18 cellular contexts compared by ENCODE assay signal in the genomic region with DNA sequence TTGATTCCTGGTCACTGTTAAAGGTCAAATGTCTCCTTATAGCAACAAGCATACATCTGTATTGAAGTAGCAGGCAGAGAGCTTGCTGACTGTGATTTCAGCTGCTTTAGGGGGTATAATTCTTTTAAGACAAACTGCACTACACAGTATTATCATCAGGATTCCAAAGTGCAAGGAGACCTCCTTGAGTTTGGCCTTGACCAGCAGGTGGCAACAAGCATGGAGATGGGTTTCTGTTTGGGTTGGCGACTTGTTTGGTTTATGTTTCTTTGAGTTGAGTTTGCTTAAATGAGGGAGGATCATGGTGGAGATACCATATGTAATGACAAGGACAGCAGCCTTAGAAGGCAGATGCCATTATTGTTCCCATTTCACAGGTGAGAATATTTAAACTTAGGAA.
A peak's percentile ranks its signal among the peaks of the same experiment; 100 is the strongest.
DNase-seq lines count a peak whose midpoint lies in the region; ATAC-seq and TF ChIP-seq lines count a peak whose summit lies in the region.
"Had no signal": no experiment of that assay in that cellular context is flagged by ENCODE, and none has a peak within 500 bp of the region (broad histone marks: within the 10 kb centered on the region; RNA-seq: fewer than 3 reads in every experiment).

No MANE protein-coding gene starts in this region.

- TF ChIP-seq POLR2A in stomach (IDR thresholded peaks at IDR 0.05): no peak

- H3K4me3 ChIP-seq in endodermal cell (ENCODE audit: low read length): no peak overlapping the region
- no peak overlapping the region for H3K4me3 ChIP-seq in upper lobe of right lung
- H3K4me3 ChIP-seq in stomach: no peak overlapping the region
- H3K4me3 ChIP-seq in neuronal stem cell (ENCODE audit: low read length in 2 of 2): no peak overlapping the region
- H3K4me3 ChIP-seq: colonic mucosa, neural progenitor cell had no signal

- H2BK5ac ChIP-seq in neuronal stem cell (ENCODE audit: low read length): no peak overlapping the region

- no peak overlapping the region for H3K18ac ChIP-seq in neuronal stem cell (ENCODE audit: low read length)

- H3K27me3 ChIP-seq in endodermal cell (ENCODE audit: control insufficient read depth, insufficient read depth, low read length, poor library complexity, severe bottlenecking): no peaks in the 10 kb centered on the region
- no peaks in the 10 kb centered on the region for H3K27me3 ChIP-seq in upper lobe of right lung
- no peaks in the 10 kb centered on the region for H3K27me3 ChIP-seq in stomach
- no peaks in the 10 kb centered on the region for H3K27me3 ChIP-seq in neuronal stem cell (ENCODE audit: control insufficient read depth in 3 of 3, insufficient read depth in 3 of 3, low read depth in 1 of 3, low read length in 3 of 3)
- H3K27me3 ChIP-seq: colonic mucosa, neural progenitor cell had no signal

- H3K9me3 ChIP-seq in endodermal cell (ENCODE audit: control insufficient read depth, low read length) (no peaks in the 10 kb centered on the region), upper lobe of right lung (no peaks in the 10 kb centered on the region), stomach (no peaks in the 10 kb centered on the region), neuronal stem cell (replicated peaks in 1 of 2; ENCODE audit: control insufficient read depth in 2 of 2, insufficient read depth in 1 of 2, low read depth in 1 of 2, low read length in 2 of 2) (no peaks in the 10 kb centered on the region)
- H3K9me3 ChIP-seq: colonic mucosa had no signal

- DNase-seq in natural killer cell: no peak
- no peak for DNase-seq in natural killer cell treated with Interleukin-12 subunit alpha and Interleukin-12 subunit beta and Interleukin-15 and Interleukin-18, amount 100 ng/mL, for 72 hours (ENCODE audit: low spot score)
- peak; percentile 51 for DNase-seq in NAMALWA (ENCODE audit: low spot score)
- DNase-seq in endodermal cell: no peak
- DNase-seq in upper lobe of right lung: no peak
- no peak for DNase-seq in stomach
- DNase-seq in neuronal stem cell (ENCODE audit: low spot score): no peak
- DNase-seq: activated naive CD4-positive, alpha-beta T cell treated with anti-CD3 and anti-CD28 coated beads, Interleukin-2, amount 50 U/mL, for 16 hours; C1 segment of cervical spinal cord; colonic mucosa; foreskin fibroblast; GOT3; left colon; NCI-H2029 treated with DMSO at 0.1 percent for 48 hours; T-helper 9 cell had no signal

- H3K27ac ChIP-seq in endodermal cell (ENCODE audit: low read depth, low read length): no peak overlapping the region
- no peak overlapping the region for H3K27ac ChIP-seq in upper lobe of right lung
- H3K27ac ChIP-seq in stomach: no peak overlapping the region
- no peak overlapping the region for H3K27ac ChIP-seq in neuronal stem cell (replicated peaks; ENCODE audit: low read length)
- H3K27ac ChIP-seq: colonic mucosa, neural progenitor cell had no signal

- H3K4me2 ChIP-seq in neuronal stem cell (ENCODE audit: insufficient read depth, low read length, poor library complexity, severe bottlenecking): no peak overlapping the region
- H3K4me2 ChIP-seq: neural progenitor cell had no signal

- no peaks in the 10 kb centered on the region for H3K4me1 ChIP-seq in endodermal cell (ENCODE audit: control insufficient read depth, insufficient read depth, low read length)
- H3K4me1 ChIP-seq in upper lobe of right lung: no peaks in the 10 kb centered on the region
- peaks cover 0 to 19% (median 6%) of the 10 kb centered on the region in 4 donors for H3K4me1 ChIP-seq in stomach
- H3K4me1 ChIP-seq in neuronal stem cell (ENCODE audit: control insufficient read depth in 2 of 2, insufficient read depth in 1 of 2, low read depth in 1 of 2, low read length in 2 of 2): peaks cover 3 to 5% of the 10 kb centered on the region in 2 donors
- H3K4me1 ChIP-seq: colonic mucosa had no signal

- no peak overlapping the region for H4K91ac ChIP-seq in neuronal stem cell (ENCODE audit: low read depth, low read length, poor library complexity)

- whole genome bisulfite sequencing in endodermal cell (ENCODE audit: insufficient coverage in 1 of 2, insufficient read length in 1 of 2), 2 experiments: 92% methylated on average over 1 of the region's 1 CpG; no CpG with 5 or more reads in 1 of the 2 experiments
- 79 to 88% (median 82%) methylated on average over 1 of the region's 1 CpG for WGBS in stomach, 5 donors
- WGBS in neuronal stem cell (ENCODE audit: extremely low coverage in 2 of 2, insufficient read length in 2 of 2, insufficient replicate concordance in 1 of 2), 2 donors: no CpG with 5 or more reads among the region's 1 CpG

- H3K4me1 Mint-ChIP-seq in natural killer cell (peaks cover 31 to 41% of the 10 kb centered on the region in 2 donors), endodermal cell (peaks cover 8% of the 10 kb centered on the region)
- H3K4me1 Mint-ChIP-seq in natural killer cell treated with Interleukin-12 subunit alpha and Interleukin-12 subunit beta and Interleukin-15 and Interleukin-18, amount 100 ng/mL, for 72 hours (ENCODE audit: low read depth in 2 of 2): peaks cover 28 to 35% of the 10 kb centered on the region in 2 donors

- H3K9me3 Mint-ChIP-seq in natural killer cell (no peaks in the 10 kb centered on the region), endodermal cell (peaks cover 2% of the 10 kb centered on the region)
- H3K9me3 Mint-ChIP-seq in natural killer cell treated with Interleukin-12 subunit alpha and Interleukin-12 subunit beta and Interleukin-15 and Interleukin-18, amount 100 ng/mL, for 72 hours: no peaks in the 10 kb centered on the region
- H3K9me3 Mint-ChIP-seq: stimulated activated memory B cell treated with anti-CD40 and anti-IgM and Interleukin-4, amounts not matched to agents 10 μg/mL and 1 μg/mL and 100 μg/mL, for 72 hours had no signal

- no peak overlapping the region for H2BK15ac ChIP-seq in neuronal stem cell (ENCODE audit: low read length)

- ATAC-seq in natural killer cell: peak in 1 of 3 donors; percentile 30
- no peak for ATAC-seq in natural killer cell treated with Interleukin-12 subunit alpha and Interleukin-12 subunit beta and Interleukin-15 and Interleukin-18, amount 100 ng/mL, for 72 hours
- no peak for ATAC-seq in upper lobe of right lung
- no peak for ATAC-seq in GM19328 (IDR thresholded peaks at IDR 0.05; ENCODE audit: unreplicated experiment)
- ATAC-seq: left colon; stimulated activated memory B cell treated with anti-CD40 and anti-IgM and Interleukin-4, amounts not matched to agents 10 μg/mL and 1 μg/mL and 100 μg/mL, for 72 hours had no signal

- H3K36me3 ChIP-seq in endodermal cell (ENCODE audit: control insufficient read depth, insufficient read depth, low read length): no peaks in the 10 kb centered on the region
- no peaks in the 10 kb centered on the region for H3K36me3 ChIP-seq in upper lobe of right lung
- no peaks in the 10 kb centered on the region for H3K36me3 ChIP-seq in stomach
- H3K36me3 ChIP-seq in neuronal stem cell (replicated peaks in 1 of 2; ENCODE audit: control insufficient read depth in 2 of 2, insufficient read depth in 2 of 2, low read length in 2 of 2): no peaks in the 10 kb centered on the region
- H3K36me3 ChIP-seq: colonic mucosa, neural progenitor cell had no signal

- TF ChIP-seq CTCF in natural killer cell (IDR thresholded peaks at IDR 0.05) (peak; percentile 11), endodermal cell (conservative IDR thresholded peaks at IDR 0.05) (peak; percentile 66), upper lobe of right lung (IDR thresholded peaks at IDR 0.05) (peak; percentile 24), stomach (IDR thresholded peaks at IDR 0.05) (no peak)

- H3K79me1 ChIP-seq in neuronal stem cell (ENCODE audit: low read depth, low read length): no peaks in the 10 kb centered on the region

- TF ChIP-seq EP300 in stomach (IDR thresholded peaks at IDR 0.05): no peak

- H3K4me3 Mint-ChIP-seq in natural killer cell: no peak overlapping the region
- no peak overlapping the region for H3K4me3 Mint-ChIP-seq in natural killer cell treated with Interleukin-12 subunit alpha and Interleukin-12 subunit beta and Interleukin-15 and Interleukin-18, amount 100 ng/mL, for 72 hours
- no peak overlapping the region for H3K4me3 Mint-ChIP-seq in endodermal cell
- H3K4me3 Mint-ChIP-seq: neural progenitor cell; stimulated activated memory B cell treated with anti-CD40 and anti-IgM and Interleukin-4, amounts not matched to agents 10 μg/mL and 1 μg/mL and 100 μg/mL, for 72 hours had no signal

- no peak overlapping the region for H2AK5ac ChIP-seq in neuronal stem cell (ENCODE audit: low read depth, low read length)

- H3K27me3 Mint-ChIP-seq in natural killer cell (ENCODE audit: low read depth in 2 of 2) (no peaks in the 10 kb centered on the region), endodermal cell (ENCODE audit: insufficient read depth) (no peaks in the 10 kb centered on the region)
- no peaks in the 10 kb centered on the region for H3K27me3 Mint-ChIP-seq in natural killer cell treated with Interleukin-12 subunit alpha and Interleukin-12 subunit beta and Interleukin-15 and Interleukin-18, amount 100 ng/mL, for 72 hours
- H3K27me3 Mint-ChIP-seq: stimulated activated memory B cell treated with anti-CD40 and anti-IgM and Interleukin-4, amounts not matched to agents 10 μg/mL and 1 μg/mL and 100 μg/mL, for 72 hours had no signal

- no peak overlapping the region for H2AFZ ChIP-seq in neuronal stem cell (ENCODE audit: low read length)
- H2AFZ ChIP-seq: neural progenitor cell had no signal

- H3K27ac Mint-ChIP-seq in natural killer cell (peak overlapping the region in 1 of 2 donors; percentile 49), endodermal cell (no peak overlapping the region)
- H3K27ac Mint-ChIP-seq in natural killer cell treated with Interleukin-12 subunit alpha and Interleukin-12 subunit beta and Interleukin-15 and Interleukin-18, amount 100 ng/mL, for 72 hours: no peak overlapping the region
- H3K27ac Mint-ChIP-seq: neural progenitor cell; stimulated activated memory B cell treated with anti-CD40 and anti-IgM and Interleukin-4, amounts not matched to agents 10 μg/mL and 1 μg/mL and 100 μg/mL, for 72 hours had no signal

- H3K14ac ChIP-seq in neuronal stem cell (ENCODE audit: low read length): no peak overlapping the region

- H3K23ac ChIP-seq in neuronal stem cell (ENCODE audit: low read depth, low read length, poor library complexity): no peak overlapping the region

- H4K8ac ChIP-seq in neuronal stem cell (ENCODE audit: low read depth, low read length): no peak overlapping the region

- H3K4ac ChIP-seq in neuronal stem cell (ENCODE audit: low read length): no peak overlapping the region

- no peak overlapping the region for H2BK12ac ChIP-seq in neuronal stem cell (ENCODE audit: low read length)

- H3K9ac ChIP-seq in endodermal cell (ENCODE audit: extremely low read depth, low read length, poor library complexity, severe bottlenecking) (no peak overlapping the region), neuronal stem cell (ENCODE audit: low read depth, low read length, poor library complexity) (no peak overlapping the region)
- H3K9ac ChIP-seq: neural progenitor cell had no signal

- intact Hi-C loops in natural killer cell (cut with micrococcal nuclease): loop anchor here (10.0 kb wide), 1 partner anchor 684 kb away; the partner anchor contains the start of gene ID2
- intact Hi-C loops in upper lobe of right lung (cut with DNase I): no loop called here
- intact Hi-C loops in stomach (cut with DNase I; ENCODE audit: low total_unique reads): no loop called here

- H3K36me3 Mint-ChIP-seq in natural killer cell (no peaks in the 10 kb centered on the region), endodermal cell (ENCODE audit: low read depth) (no peaks in the 10 kb centered on the region)
- no peaks in the 10 kb centered on the region for H3K36me3 Mint-ChIP-seq in natural killer cell treated with Interleukin-12 subunit alpha and Interleukin-12 subunit beta and Interleukin-15 and Interleukin-18, amount 100 ng/mL, for 72 hours
- H3K36me3 Mint-ChIP-seq: neural progenitor cell; stimulated activated memory B cell treated with anti-CD40 and anti-IgM and Interleukin-4, amounts not matched to agents 10 μg/mL and 1 μg/mL and 100 μg/mL, for 72 hours had no signal

- no peak overlapping the region for H2BK120ac ChIP-seq in neuronal stem cell (ENCODE audit: low read depth, low read length)

Comparison
In these comparisons a context has a peak if more than half of its experiments do, and no peak if none do; other contexts are left out.
1. CTCF ChIP-seq: peak in natural killer cell (single experiment), endodermal cell (single experiment) and upper lobe of right lung (single experiment); none in stomach (0 of 7).